In genomic region chr12:132559652-132560420, GRCh38 we compare ENCODE assay signal across 9 cellular contexts. TPM values are rescaled to one million over a fixed set of nuclear protein-coding genes. Genes with fewer than 3 reads are reported as not detected.
DNase-seq lines count a peak whose midpoint lies in the region; ATAC-seq and TF ChIP-seq lines count a peak whose summit lies in the region.
"Had no signal": no experiment of that assay in that cellular context is flagged by ENCODE, and none has a peak within 500 bp of the region (broad histone marks: within the 10 kb centered on the region; RNA-seq: fewer than 3 reads in every experiment).

No MANE protein-coding gene starts in this region.

- H3K36me3 Mint-ChIP-seq in CD4-positive, alpha-beta T cell (ENCODE audit: low read depth), result peaks cover 9% of the 10 kb centered on the region
- peaks cover 5% of the 10 kb centered on the region for H3K36me3 Mint-ChIP-seq in activated T-cell treated with anti-CD3 and anti-CD28 coated beads, Interleukin-2, amount 50 U/mL, for 4 hours (ENCODE audit: insufficient read depth)
- H3K36me3 Mint-ChIP-seq in neural progenitor cell, result peaks cover 3% of the 10 kb centered on the region

- H3K36me3 ChIP-seq in H7 (replicated peaks; ENCODE audit: control insufficient read depth, insufficient read depth, low read length) (no peaks in the 10 kb centered on the region), neural progenitor cell (no peaks in the 10 kb centered on the region), uterus (no peaks in the 10 kb centered on the region)

- no peak overlapping the region for H3K27ac ChIP-seq in CD4-positive, alpha-beta T cell (ENCODE audit: low read depth, low read length)
- H3K27ac ChIP-seq in neural progenitor cell (no peak overlapping the region), uterus (no peak overlapping the region)

- TF ChIP-seq CTCF in CD4-positive, alpha-beta T cell (IDR thresholded peaks at IDR 0.05), result no peak
- no peak for TF ChIP-seq CTCF in foreskin fibroblast (IDR thresholded peaks at IDR 0.05; ENCODE audit: low read depth, low read length)
- peak; percentile 9 for TF ChIP-seq CTCF in neural progenitor cell (IDR thresholded peaks at IDR 0.05)
- no peak for TF ChIP-seq CTCF in uterus (IDR thresholded peaks at IDR 0.05)

- peaks cover 9% of the 10 kb centered on the region for H3K4me1 ChIP-seq in neural progenitor cell
- H3K4me1 ChIP-seq in uterus, result peaks cover 0 to 12% of the 10 kb centered on the region in 2 donors

- no peaks in the 10 kb centered on the region for H3K9me3 Mint-ChIP-seq in CD4-positive, alpha-beta T cell
- no peaks in the 10 kb centered on the region for H3K9me3 Mint-ChIP-seq in activated T-cell treated with anti-CD3 and anti-CD28 coated beads, Interleukin-2, amount 50 U/mL, for 4 hours
- H3K9me3 Mint-ChIP-seq in neural progenitor cell, result no peaks in the 10 kb centered on the region

- H4K20me1 ChIP-seq in neural progenitor cell (ENCODE audit: low read depth), result peaks cover 43% of the 10 kb centered on the region

- peaks cover 4% of the 10 kb centered on the region for H3K27me3 ChIP-seq in CD4-positive, alpha-beta T cell (ENCODE audit: control insufficient read depth, insufficient read depth, low read length)
- peaks cover 6% of the 10 kb centered on the region for H3K27me3 ChIP-seq in H7 (ENCODE audit: control insufficient read depth, insufficient read depth, low read length)
- H3K27me3 ChIP-seq in neural progenitor cell, result peaks cover 45% of the 10 kb centered on the region
- no peaks in the 10 kb centered on the region for H3K27me3 ChIP-seq in uterus

- H3F3A ChIP-seq in neural progenitor cell (ENCODE audit: low read depth), result peaks cover 22% of the 10 kb centered on the region

- intact Hi-C loops in CD4-positive, alpha-beta T cell (cut with DNase I, micrococcal nuclease), result loop anchor here in 1 of 2 experiments (10.0 kb wide), 1 partner anchor 145 kb away; no protein-coding TSS in a partner anchor
- intact Hi-C loops in uterus (cut with DNase I; ENCODE audit: low total_unique reads), result no loop called here

- peaks cover 14% of the 10 kb centered on the region for H3K27me3 Mint-ChIP-seq in CD4-positive, alpha-beta T cell
- peaks cover 8% of the 10 kb centered on the region for H3K27me3 Mint-ChIP-seq in activated T-cell treated with anti-CD3 and anti-CD28 coated beads, Interleukin-2, amount 50 U/mL, for 4 hours (ENCODE audit: low read depth)
- peaks cover 5% of the 10 kb centered on the region for H3K27me3 Mint-ChIP-seq in neural progenitor cell (ENCODE audit: insufficient read depth, low read depth)

- peak overlapping the region; percentile 93 for H3K4me2 ChIP-seq in neural progenitor cell

- no peak overlapping the region for H3K9ac ChIP-seq in neural progenitor cell

- H3K27ac Mint-ChIP-seq in CD4-positive, alpha-beta T cell, result no peak overlapping the region
- H3K27ac Mint-ChIP-seq in neural progenitor cell, result no peak overlapping the region

- peaks cover 33% of the 10 kb centered on the region for H3K79me2 ChIP-seq in neural progenitor cell (ENCODE audit: low read depth)

- H3K4me3 ChIP-seq in H7 (ENCODE audit: insufficient read depth, low read depth, low read length) (peak overlapping the region; percentile 80), foreskin fibroblast (ENCODE audit: low read depth in 1 of 2, low read length in 2 of 2) (peak overlapping the region; percentile 53 to 62), neural progenitor cell (peak overlapping the region; percentile 94), uterus (peak overlapping the region; percentile 40 to 81)

- DNase-seq in CD4-positive, alpha-beta T cell, result peak in 4 of 10 experiments; percentile 12 to 47 (median 18)
- DNase-seq in H7, result peak; percentile 99
- DNase-seq in NCI-H526 treated with DMSO at 0.1 percent for 48 hours (lab: John Stamatoyannopoulos, UW), result peak; percentile 54
- DNase-seq in activated T-cell treated with anti-CD3 and anti-CD28 coated beads, Interleukin-2, amount 50 U/mL, for 4 hours, result peak; percentile 11
- peak; percentile 59 to 86 for DNase-seq in foreskin fibroblast
- peak; percentile 88 for DNase-seq in neural progenitor cell (ENCODE audit: low spot score)
- peak in 1 of 2 donors; percentile 42 for DNase-seq in uterus
- DNase-seq in activated CD4-positive, CD25-positive, alpha-beta regulatory T cell treated with anti-CD3 and anti-CD28 coated beads, Interleukin-2, amount 50 U/mL, for 72 hours, result no peak

- CTCF ChIA-PET in CD4-positive, alpha-beta T cell (lab: Charles Lee), result no interaction called here

- peaks cover 22% of the 10 kb centered on the region for H3K4me1 Mint-ChIP-seq in CD4-positive, alpha-beta T cell (ENCODE audit: low read depth)
- peaks cover 11% of the 10 kb centered on the region for H3K4me1 Mint-ChIP-seq in activated T-cell treated with anti-CD3 and anti-CD28 coated beads, Interleukin-2, amount 50 U/mL, for 4 hours (ENCODE audit: low read depth)
- peaks cover 17% of the 10 kb centered on the region for H3K4me1 Mint-ChIP-seq in neural progenitor cell

- POLR2A ChIA-PET in CD4-positive, alpha-beta T cell (lab: Charles Lee), result interaction anchor here (1.0 kb wide), 1 partner anchor 374 kb away, joined by 3 read pairs; no protein-coding TSS in a partner anchor

- H3K9me3 ChIP-seq in CD4-positive, alpha-beta T cell (ENCODE audit: control insufficient read depth, low read length), result no peaks in the 10 kb centered on the region
- no peaks in the 10 kb centered on the region for H3K9me3 ChIP-seq in neural progenitor cell (ENCODE audit: low read depth)
- no peaks in the 10 kb centered on the region for H3K9me3 ChIP-seq in uterus

- peak overlapping the region; percentile 85 for H2AFZ ChIP-seq in neural progenitor cell (replicated peaks)

- peak; percentile 55 for ATAC-seq in CD4-positive, alpha-beta T cell (ENCODE audit: poor library complexity)
- peak; percentile 65 for ATAC-seq in activated T-cell treated with anti-CD3 and anti-CD28 coated beads, Interleukin-2, amount 50 U/mL, for 4 hours

- peak overlapping the region; percentile 81 for H3K4me3 Mint-ChIP-seq in CD4-positive, alpha-beta T cell
- H3K4me3 Mint-ChIP-seq in activated T-cell treated with anti-CD3 and anti-CD28 coated beads, Interleukin-2, amount 50 U/mL, for 4 hours, result peak overlapping the region; percentile 68
- peak overlapping the region; percentile 81 for H3K4me3 Mint-ChIP-seq in neural progenitor cell

- TF ChIP-seq POLR2A in uterus (IDR thresholded peaks at IDR 0.05), result peak in 1 of 2 donors; percentile 17

RNA-seq across cellular contexts. Expression of gene LRCOL1, which starts 50.5 kb away (rescaled TPM):
- total RNA-seq in CD4-positive, alpha-beta T cell, result not detected
- total RNA-seq in H7 (2014; rRNA removed; shearing (Covaris generic)), result not detected in 2 replicates
- not detected for total RNA-seq in activated T-cell treated with anti-CD3 and anti-CD28 coated beads, Interleukin-2, amount 50 U/mL, for 4 hours
- total RNA-seq in neural progenitor cell (ENCODE audit: low replicate concordance) (0.34 TPM in 1 of 2 replicates, not detected in the other), uterus (1 to 10 TPM in 2 of 4 donors, under 1 TPM in 1, not detected in 1; 0.79 to 7.1 (median 1.5) TPM)
- total RNA-seq: temporal lobe had no signal

RNA-seq across cellular contexts. Expression of gene P2RX2, which starts 58.7 kb away (rescaled TPM):
- not detected for total RNA-seq in CD4-positive, alpha-beta T cell
- total RNA-seq in H7 (2014; rRNA removed; shearing (Covaris generic)), result 0.15 and 0.28 TPM in 2 replicates
- total RNA-seq in activated T-cell treated with anti-CD3 and anti-CD28 coated beads, Interleukin-2, amount 50 U/mL, for 4 hours, result not detected
- 0.15 TPM in 1 of 2 replicates, not detected in the other for total RNA-seq in neural progenitor cell (ENCODE audit: low replicate concordance)
- not detected for total RNA-seq in uterus
- total RNA-seq: temporal lobe had no signal
